Comparison of ENCODE assay signal across 7 cellular contexts in genomic region chr12:46364777-46365580, GRCh38. TPM values are rescaled to one million over a fixed set of nuclear protein-coding genes. Genes with fewer than 3 reads are reported as not detected.
DNase-seq lines count a peak whose midpoint lies in the region; ATAC-seq and TF ChIP-seq lines count a peak whose summit lies in the region.

No MANE protein-coding gene starts in this region.

- peak overlapping the region; percentile 97 for H3K4me3 ChIP-seq in adipocyte (ENCODE audit: low read length)

- intact Hi-C loops in left ventricle myocardium superior (cut with micrococcal nuclease): loop anchor here (5.0 kb wide), 1 partner anchor 302 kb away; no protein-coding TSS in a partner anchor

- POLR2A ChIA-PET in HEK293T (lab: Yijun Ruan, JAX): no interaction called here

- peak overlapping the region; percentile 99 for H3K9ac ChIP-seq in adipocyte (ENCODE audit: low read length)

- DNase-seq in HT-29 (ENCODE audit: low spot score) (peak; percentile 81), adipocyte (ENCODE audit: low read depth) (peak; percentile 75), left ventricle myocardium superior (no peak), stromal cell of bone marrow (ENCODE audit: low read depth) (peak; percentile 58), dedifferentiated amniotic fluid mesenchymal stem cell (ENCODE audit: extremely low spot score) (no peak), HEK293T (ENCODE audit: extremely low spot score) (no peak)

- CTCF ChIA-PET in HEK293T (lab: Yijun Ruan, JAX): no interaction called here

- ATAC-seq in left ventricle myocardium superior (peak; percentile 62), GM19397 (IDR thresholded peaks at IDR 0.05; ENCODE audit: unreplicated experiment) (no peak)

- H3K36me3 ChIP-seq in adipocyte (ENCODE audit: control insufficient read depth, insufficient read depth, low read length, severe bottlenecking): peaks cover 100% of the 10 kb centered on the region

- no peaks in the 10 kb centered on the region for H3K9me3 ChIP-seq in adipocyte (ENCODE audit: control insufficient read depth, low read length)

- H3K4me1 ChIP-seq in adipocyte (ENCODE audit: control insufficient read depth, insufficient read depth, low read length): peaks cover 78% of the 10 kb centered on the region

- H3K27me3 ChIP-seq in adipocyte (replicated peaks; ENCODE audit: control insufficient read depth, insufficient read depth, low read length): no peaks in the 10 kb centered on the region

TF ChIP-seq in HEK293T, 16 proteins besides CTCF, POLR2A, EP300 and RAD21:
- TF ChIP-seq SUZ12 (IDR thresholded peaks at IDR 0.05): no peak
- TF ChIP-seq ZNF384 (IDR thresholded peaks at IDR 0.05): no peak
- TF ChIP-seq SP1 (IDR thresholded peaks at IDR 0.05): no peak
- TF ChIP-seq PKNOX1 (IDR thresholded peaks at IDR 0.05): no peak
- no peak for TF ChIP-seq ARNT (IDR thresholded peaks at IDR 0.05)
- TF ChIP-seq BHLHE40 (IDR thresholded peaks at IDR 0.05; ENCODE audit: borderline replicate concordance): no peak
- TF ChIP-seq HDGF (IDR thresholded peaks at IDR 0.05; ENCODE audit: borderline replicate concordance): no peak
- no peak for TF ChIP-seq FOXK2 (IDR thresholded peaks at IDR 0.05)
- TF ChIP-seq FOXM1 (IDR thresholded peaks at IDR 0.05; ENCODE audit: borderline replicate concordance): no peak
- no peak for TF ChIP-seq ELF4 (IDR thresholded peaks at IDR 0.05)
- no peak for TF ChIP-seq NFRKB (IDR thresholded peaks at IDR 0.05)
- no peak for TF ChIP-seq L3MBTL2 (conservative IDR thresholded peaks at IDR 0.05)
- no peak for TF ChIP-seq FOXA1 (IDR thresholded peaks at IDR 0.05)
- TF ChIP-seq TARDBP (IDR thresholded peaks at IDR 0.05): no peak
- TF ChIP-seq LEF1 (IDR thresholded peaks at IDR 0.05; ENCODE audit: borderline replicate concordance): no peak
- no peak for TF ChIP-seq CTBP1 (IDR thresholded peaks at IDR 0.05; ENCODE audit: borderline replicate concordance)
TF ChIP-seq in HEK293T: peak in this region for 0.

RNA-seq across cellular contexts. Expression of gene SLC38A2, which starts 7.6 kb away (rescaled TPM):
- 67.9 and 74.4 TPM in 2 replicates for total RNA-seq in HT-29 (2014; rRNA removed; shearing (Covaris generic))
- 165 TPM for total RNA-seq in left ventricle myocardium superior

Comparison
In these comparisons a context has a peak if more than half of its experiments do, and no peak if none do; other contexts are left out.
1. DNase-seq: peak in HT-29 (single experiment), adipocyte (single experiment) and stromal cell of bone marrow (single experiment); none in left ventricle myocardium superior (single experiment), dedifferentiated amniotic fluid mesenchymal stem cell (single experiment) and HEK293T (single experiment).